7 cellular contexts compared by ENCODE assay signal in the genomic region with DNA sequence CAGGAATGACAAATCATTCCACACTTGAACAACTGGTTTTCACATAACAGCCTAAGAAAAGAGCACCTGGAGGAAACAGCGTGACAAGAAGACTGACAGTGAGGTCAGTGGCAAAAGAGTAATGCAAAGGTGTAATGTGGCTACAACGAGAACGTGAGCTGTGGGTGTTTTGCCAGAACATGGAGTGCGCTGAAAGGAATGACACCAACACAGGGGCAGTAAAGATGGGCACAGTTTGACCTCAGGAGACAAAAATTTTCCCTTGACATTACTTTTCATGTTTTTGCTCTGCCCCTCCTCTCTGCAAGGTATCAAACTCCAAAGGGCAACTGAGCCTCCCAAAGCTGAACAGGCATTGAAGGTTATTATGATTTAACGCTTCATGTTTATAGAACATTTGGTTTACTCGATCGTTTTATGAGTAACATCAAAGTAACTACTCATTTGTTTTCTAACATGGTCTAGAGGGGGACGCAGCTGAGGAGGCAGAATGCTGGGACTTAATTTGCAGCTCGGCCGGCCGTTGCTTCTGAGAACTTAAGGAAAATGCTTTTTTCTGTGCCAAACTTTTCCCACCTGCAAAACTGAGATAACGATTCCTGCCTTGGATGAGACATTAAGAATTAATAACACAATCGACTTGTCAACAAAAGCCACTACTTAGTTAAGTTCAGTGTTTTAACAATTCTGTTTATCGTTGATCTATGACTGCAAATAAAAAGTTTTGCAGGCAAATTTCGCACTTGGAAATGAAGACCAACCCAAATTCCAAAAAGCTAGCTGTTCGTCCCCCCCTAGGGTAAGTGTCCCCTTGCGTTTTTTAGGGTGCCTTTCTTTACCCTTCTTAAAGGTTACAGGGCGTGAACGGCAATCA. TPM values are rescaled to one million over a fixed set of nuclear protein-coding genes. Genes with fewer than 3 reads are reported as not detected.
DNase-seq lines count a peak whose midpoint lies in the region; ATAC-seq, FAIRE-seq and TF ChIP-seq lines count a peak whose summit lies in the region.

No MANE protein-coding gene starts in this region.

- DNase-seq in activated naive CD8-positive, alpha-beta T cell treated with anti-CD3 and anti-CD28 coated beads, Interleukin-2, amount 50 U/mL, for 24 hours, result no peak
- DNase-seq in keratinocyte (ENCODE audit: low read depth, low spot score) (no peak), stomach (no peak), NCI-H2227 (lab: John Stamatoyannopoulos, UW; ENCODE audit: unreplicated experiment) (no peak), GM10248 (ENCODE audit: extremely low spot score) (no peak)

- peaks cover 24% of the 10 kb centered on the region for H3K4me1 Mint-ChIP-seq in activated naive CD8-positive, alpha-beta T cell treated with anti-CD3 and anti-CD28 coated beads, Interleukin-2, amount 50 U/mL, for 24 hours

- H3K27ac ChIP-seq in HUES64 (ENCODE audit: low read depth, low read length) (peak overlapping the region; percentile 97; the same call in 1 of the 2 replicates), keratinocyte (ENCODE audit: control insufficient read depth, insufficient read depth, low read length) (peak overlapping the region; percentile 86), stomach (peak overlapping the region; percentile 95 to 98 (median 97))

- CTCF ChIA-PET in GM10248 (lab: Yijun Ruan, JAX), result interaction anchor here (0.7 to 9.0 kb wide), 21 partner anchors 9 to 386 kb away, joined by 3 to 88 read pairs (median 6); partner anchors contain the start of genes AJUBA, CDH24 and PRMT5

- no peaks in the 10 kb centered on the region for H3K79me2 ChIP-seq in keratinocyte (ENCODE audit: control insufficient read depth, insufficient read depth, low read length)

- H3K4me3 ChIP-seq in HUES64 (ENCODE audit: low read length), result peak overlapping the region; percentile 67
- peak overlapping the region; percentile 51 to 92 (median 89) for H3K4me3 ChIP-seq in keratinocyte (ENCODE audit: control insufficient read depth in 2 of 3, extremely low read depth in 1 of 3, insufficient read depth in 2 of 3, low read depth in 1 of 3, low read length in 3 of 3)
- peak overlapping the region; percentile 50 to 73 (median 68) for H3K4me3 ChIP-seq in stomach

- POLR2A ChIA-PET in GM10248 (lab: Yijun Ruan, JAX), result interaction anchor here (1.0 kb wide), 1 partner anchor 30 kb away, joined by 3 read pairs; no protein-coding TSS in a partner anchor

- H3K27me3 Mint-ChIP-seq in activated naive CD8-positive, alpha-beta T cell treated with anti-CD3 and anti-CD28 coated beads, Interleukin-2, amount 50 U/mL, for 24 hours, result no peaks in the 10 kb centered on the region

- H3K4me1 ChIP-seq in HUES64 (ENCODE audit: insufficient read depth, low read length) (peaks cover 8% of the 10 kb centered on the region; the same call in 1 of the 2 replicates), keratinocyte (ENCODE audit: control insufficient read depth, extremely low read depth, insufficient read depth, low read length) (peaks cover 18% of the 10 kb centered on the region), stomach (peaks cover 11 to 23% (median 16%) of the 10 kb centered on the region in 4 donors)

- peak overlapping the region; percentile 83 for H3K27ac Mint-ChIP-seq in activated naive CD8-positive, alpha-beta T cell treated with anti-CD3 and anti-CD28 coated beads, Interleukin-2, amount 50 U/mL, for 24 hours

- H3K9ac ChIP-seq in HUES64 (ENCODE audit: low read depth, low read length), result peak overlapping the region; percentile 94
- peak overlapping the region; percentile 89 for H3K9ac ChIP-seq in keratinocyte (ENCODE audit: control insufficient read depth, extremely low read depth, insufficient read depth, low read length)

- no peaks in the 10 kb centered on the region for H3K9me1 ChIP-seq in keratinocyte (ENCODE audit: control insufficient read depth, extremely low read depth, insufficient read depth, low read length)

- H4K20me1 ChIP-seq in keratinocyte (ENCODE audit: control insufficient read depth, extremely low read depth, insufficient read depth, low read length), result no peaks in the 10 kb centered on the region

- H3K36me3 ChIP-seq in HUES64 (ENCODE audit: insufficient read depth, low read length) (peaks cover 29% of the 10 kb centered on the region), keratinocyte (ENCODE audit: control insufficient read depth in 2 of 2, extremely low read depth in 1 of 2, insufficient read depth in 2 of 2, low read length in 2 of 2) (peaks cover 0 to 2% of the 10 kb centered on the region in 2 experiments), stomach (peaks cover 5 to 28% (median 21%) of the 10 kb centered on the region in 4 donors)

- 29% methylated on average over 19 of the region's 19 CpGs for WGBS in HUES64
- WGBS in stomach, 5 donors, result 17 to 21% (median 20%) methylated on average over 19 of the region's 19 CpGs

- no peaks in the 10 kb centered on the region for H3K9me3 Mint-ChIP-seq in activated naive CD8-positive, alpha-beta T cell treated with anti-CD3 and anti-CD28 coated beads, Interleukin-2, amount 50 U/mL, for 24 hours

- FAIRE-seq in keratinocyte (lab: Jason Lieb, UNC), result peak; percentile 13

- TF ChIP-seq CTCF in keratinocyte (optimal IDR thresholded peaks at IDR 0.05 in 1 of 3, IDR thresholded peaks at IDR 0.05 in 1 of 3, conservative IDR thresholded peaks at IDR 0.05 in 1 of 3; ENCODE audit: extremely low read depth in 1 of 3, insufficient read depth in 2 of 3, low read length in 3 of 3) (no peak), stomach (IDR thresholded peaks at IDR 0.05) (no peak), GM10248 (IDR thresholded peaks at IDR 0.05; ENCODE audit: control extremely low read depth, extremely low read depth, low read depth, missing control alignments) (no peak)

- H3K9me3 ChIP-seq in HUES64 (ENCODE audit: insufficient read depth, low read depth, low read length), result no peaks in the 10 kb centered on the region
- H3K9me3 ChIP-seq in keratinocyte (ENCODE audit: control insufficient read depth, low read depth, low read length), result no peaks in the 10 kb centered on the region
- H3K9me3 ChIP-seq in stomach, result no peaks in the 10 kb centered on the region

- H3K4me3 Mint-ChIP-seq in activated naive CD8-positive, alpha-beta T cell treated with anti-CD3 and anti-CD28 coated beads, Interleukin-2, amount 50 U/mL, for 24 hours, result peak overlapping the region; percentile 92

- TF ChIP-seq POLR2A in stomach (IDR thresholded peaks at IDR 0.05), result no peak

- ATAC-seq in activated naive CD8-positive, alpha-beta T cell treated with anti-CD3 and anti-CD28 coated beads, Interleukin-2, amount 50 U/mL, for 24 hours, result no peak
- ATAC-seq in GM21526 (IDR thresholded peaks at IDR 0.05; ENCODE audit: low FRiP score, unreplicated experiment), result no peak

- dilution Hi-C loops in keratinocyte (cut with MboI; ENCODE audit: extremely low pct_ligation_motif_present, low sequenced_read_pairs), result no loop called here

- peak overlapping the region; percentile 95 for H3K4me2 ChIP-seq in keratinocyte (ENCODE audit: control insufficient read depth, extremely low read depth, insufficient read depth, low read depth, low read length)

- no peak for TF ChIP-seq EP300 in stomach (IDR thresholded peaks at IDR 0.05)

- intact Hi-C loops in stomach (cut with DNase I; ENCODE audit: low total_unique reads), result no loop called here

- H3K27me3 ChIP-seq in HUES64 (ENCODE audit: insufficient read depth, low read length) (no peaks in the 10 kb centered on the region), keratinocyte (ENCODE audit: control insufficient read depth, extremely low read depth, insufficient read depth, low read length) (no peaks in the 10 kb centered on the region), stomach (no peaks in the 10 kb centered on the region)

- H2AFZ ChIP-seq in keratinocyte (ENCODE audit: control insufficient read depth, low read length), result peak overlapping the region; percentile 95

- H3K36me3 Mint-ChIP-seq in activated naive CD8-positive, alpha-beta T cell treated with anti-CD3 and anti-CD28 coated beads, Interleukin-2, amount 50 U/mL, for 24 hours (ENCODE audit: low read depth), result peaks cover 19% of the 10 kb centered on the region

RNA-seq across cellular contexts. Expression of gene HAUS4, which starts 1.0 kb away (rescaled TPM):
- 47.1 TPM for polyA plus RNA-seq in HUES64 (2013, experiment 1 of 2)
- polyA plus RNA-seq in HUES64 (2013, experiment 2 of 2), result 56.2 TPM
- 16.6 to 25.5 TPM (median 23.6 TPM) in 3 replicates for polyA plus RNA-seq in keratinocyte
- polyA plus RNA-seq in keratinocyte (2011; ENCODE audit: low read depth), result 53.5 TPM
- 13.2 and 14.7 TPM in 2 replicates for polyA plus RNA-seq in keratinocyte (2011; cell fraction: cytosol; rRNA removed)
- 14.5 and 18.2 TPM in 2 replicates for polyA plus RNA-seq in keratinocyte (2011; cell fraction: nucleus; rRNA removed)
- polyA plus RNA-seq in keratinocyte (2012; ENCODE audit: low replicate concordance), result 18.4 and 25.0 TPM in 2 replicates
- polyA minus RNA-seq in keratinocyte, result 9.4 to 22.7 TPM (median 13.8 TPM) in 3 replicates
- 6.1 TPM for polyA minus RNA-seq in keratinocyte (2011; cell fraction: cytosol; rRNA and poly(A)+ RNA removed)
- 4.1 and 8.9 TPM in 2 replicates for polyA minus RNA-seq in keratinocyte (2011; cell fraction: nucleus; rRNA and poly(A)+ RNA removed)
- total RNA-seq in stomach, result 100 to 1,000 TPM in 1 of 5 donors, 10 to 100 TPM in 4; 38.5 to 121 (median 76.8) TPM
- polyA plus RNA-seq in stomach, result 10 to 100 TPM; 28.1 to 38.8 (median 37.0) TPM

RNA-seq across cellular contexts. Expression of gene AJUBA, which starts 26.4 kb away (rescaled TPM):
- 21.4 TPM for polyA plus RNA-seq in HUES64 (2013, experiment 1 of 2)
- 22.1 TPM for polyA plus RNA-seq in HUES64 (2013, experiment 2 of 2)
- 128 to 206 TPM (median 157 TPM) in 3 replicates for polyA plus RNA-seq in keratinocyte
- 22.0 TPM for polyA plus RNA-seq in keratinocyte (2011; ENCODE audit: low read depth)
- polyA plus RNA-seq in keratinocyte (2011; cell fraction: cytosol; rRNA removed), result 81.7 and 183 TPM in 2 replicates
- 187 and 224 TPM in 2 replicates for polyA plus RNA-seq in keratinocyte (2011; cell fraction: nucleus; rRNA removed)
- polyA plus RNA-seq in keratinocyte (2012; ENCODE audit: low replicate concordance), result 93.6 and 129 TPM in 2 replicates
- 310 to 512 TPM (median 327 TPM) in 3 replicates for polyA minus RNA-seq in keratinocyte
- polyA minus RNA-seq in keratinocyte (2011; cell fraction: cytosol; rRNA and poly(A)+ RNA removed), result 141 TPM
- polyA minus RNA-seq in keratinocyte (2011; cell fraction: nucleus; rRNA and poly(A)+ RNA removed), result 116 and 187 TPM in 2 replicates
- 10 to 100 TPM in 3 of 5 donors, 1 to 10 TPM in 1, not detected in 1; 3.1 to 13.3 (median 10.7) TPM for total RNA-seq in stomach
- 1 to 10 TPM; 1.5 to 6.9 (median 6.6) TPM for polyA plus RNA-seq in stomach

RNA-seq across cellular contexts. Expression of gene PRMT5, which starts 26.8 kb away (rescaled TPM):
- polyA plus RNA-seq in HUES64 (2013, experiment 1 of 2), result 121 TPM
- polyA plus RNA-seq in HUES64 (2013, experiment 2 of 2), result 103 TPM
- polyA plus RNA-seq in keratinocyte (241 to 271 TPM (median 266 TPM) in 3 replicates), stomach (10 to 100 TPM; 32.1 to 39.6 (median 38.0) TPM)
- polyA plus RNA-seq in keratinocyte (2011; ENCODE audit: low read depth), result 72.9 TPM
- polyA plus RNA-seq in keratinocyte (2011; cell fraction: cytosol; rRNA removed), result 202 and 233 TPM in 2 replicates
- polyA plus RNA-seq in keratinocyte (2011; cell fraction: nucleus; rRNA removed), result 242 and 322 TPM in 2 replicates
- 114 and 250 TPM in 2 replicates for polyA plus RNA-seq in keratinocyte (2012; ENCODE audit: low replicate concordance)
- polyA minus RNA-seq in keratinocyte, result 276 to 326 TPM (median 308 TPM) in 3 replicates
- 151 TPM for polyA minus RNA-seq in keratinocyte (2011; cell fraction: cytosol; rRNA and poly(A)+ RNA removed)
- polyA minus RNA-seq in keratinocyte (2011; cell fraction: nucleus; rRNA and poly(A)+ RNA removed), result 80.1 and 161 TPM in 2 replicates
- total RNA-seq in stomach, result 10 to 100 TPM; 20.9 to 48.8 (median 36.2) TPM

RNA-seq across cellular contexts. Expression of gene RBM23, which starts 37.0 kb away (rescaled TPM):
- polyA plus RNA-seq in HUES64 (2013, experiment 1 of 2), result 37.8 TPM
- 39.8 TPM for polyA plus RNA-seq in HUES64 (2013, experiment 2 of 2)
- 36.9 to 73.8 TPM (median 50.8 TPM) in 3 replicates for polyA plus RNA-seq in keratinocyte
- 41.7 TPM for polyA plus RNA-seq in keratinocyte (2011; ENCODE audit: low read depth)
- 43.9 and 47.7 TPM in 2 replicates for polyA plus RNA-seq in keratinocyte (2011; cell fraction: cytosol; rRNA removed)
- polyA plus RNA-seq in keratinocyte (2011; cell fraction: nucleus; rRNA removed), result 58.7 and 68.4 TPM in 2 replicates
- polyA plus RNA-seq in keratinocyte (2012; ENCODE audit: low replicate concordance), result 28.6 and 43.5 TPM in 2 replicates
- 31.6 to 63.5 TPM (median 46.4 TPM) in 3 replicates for polyA minus RNA-seq in keratinocyte
- 35.3 TPM for polyA minus RNA-seq in keratinocyte (2011; cell fraction: cytosol; rRNA and poly(A)+ RNA removed)
- 26.8 and 36.9 TPM in 2 replicates for polyA minus RNA-seq in keratinocyte (2011; cell fraction: nucleus; rRNA and poly(A)+ RNA removed)
- total RNA-seq in stomach, result 100 to 1,000 TPM in 2 of 5 donors, 10 to 100 TPM in 3; 12.1 to 126 (median 94.7) TPM
- 10 to 100 TPM; 23.5 to 59.1 (median 41.2) TPM for polyA plus RNA-seq in stomach

RNA-seq across cellular contexts. Expression of gene C14orf93, which starts 54.0 kb away (rescaled TPM):
- 4.4 TPM for polyA plus RNA-seq in HUES64 (2013, experiment 1 of 2)
- 6.1 TPM for polyA plus RNA-seq in HUES64 (2013, experiment 2 of 2)
- polyA plus RNA-seq in keratinocyte (6.4 to 8.5 TPM (median 7.7 TPM) in 3 replicates), stomach (1 to 10 TPM; 6.8 to 8.6 (median 7.2) TPM)
- 2.1 TPM for polyA plus RNA-seq in keratinocyte (2011; ENCODE audit: low read depth)
- 5.7 and 7.2 TPM in 2 replicates for polyA plus RNA-seq in keratinocyte (2011; cell fraction: cytosol; rRNA removed)
- polyA plus RNA-seq in keratinocyte (2011; cell fraction: nucleus; rRNA removed), result 7.3 and 12.4 TPM in 2 replicates
- polyA plus RNA-seq in keratinocyte (2012; ENCODE audit: low replicate concordance), result 4.2 and 6.3 TPM in 2 replicates
- 4.7 to 15.0 TPM (median 14.0 TPM) in 3 replicates for polyA minus RNA-seq in keratinocyte
- 2.7 TPM for polyA minus RNA-seq in keratinocyte (2011; cell fraction: cytosol; rRNA and poly(A)+ RNA removed)
- 1.9 and 2.9 TPM in 2 replicates for polyA minus RNA-seq in keratinocyte (2011; cell fraction: nucleus; rRNA and poly(A)+ RNA removed)
- 10 to 100 TPM in 3 of 5 donors, 1 to 10 TPM in 1, not detected in 1; 5.0 to 29.1 (median 20.6) TPM for total RNA-seq in stomach
